ENCODE assay signal across 1 cellular context in the genomic region with DNA sequence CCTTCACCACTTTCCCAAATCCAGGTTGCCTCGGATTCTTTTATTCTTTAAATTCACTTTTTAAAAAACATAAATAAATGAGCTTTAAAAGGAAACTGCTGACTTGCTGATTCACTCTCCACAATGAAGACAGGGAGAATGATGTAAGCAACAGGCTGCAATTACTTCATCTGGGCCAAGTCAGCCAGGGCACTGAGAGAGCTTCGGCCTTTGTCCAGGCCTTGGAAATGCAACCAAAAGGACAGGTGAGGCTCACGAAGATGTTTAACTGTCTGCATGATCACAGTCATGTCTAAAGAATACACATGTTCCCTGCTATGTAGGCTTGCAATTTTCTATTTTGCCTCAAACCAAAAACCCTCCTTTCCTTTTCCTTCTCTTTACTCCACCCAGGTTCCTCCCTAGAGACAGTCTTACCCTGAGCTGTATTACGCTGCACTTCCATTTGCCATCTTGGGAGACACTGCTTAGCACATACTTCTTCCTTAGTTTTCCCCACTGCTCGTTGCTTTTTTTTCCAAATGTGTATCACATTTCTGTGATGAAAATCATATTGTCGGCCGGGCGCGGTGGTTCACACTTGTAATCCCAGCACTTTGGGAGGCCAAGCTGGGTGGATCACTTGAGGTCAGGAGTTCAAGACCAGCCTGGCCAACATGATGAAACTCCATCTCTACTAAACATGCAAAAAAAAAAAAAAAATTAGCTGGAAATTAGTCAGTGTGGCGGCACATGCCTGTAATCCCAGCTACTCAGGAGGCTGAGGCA.
TF ChIP-seq lines count a peak whose summit lies in the region.

No MANE protein-coding gene starts in this region.

TF ChIP-seq in HEK293, 187 proteins besides CTCF, POLR2A, EP300 and RAD21 (continued from another document):
- TF ChIP-seq, protein P1, sequence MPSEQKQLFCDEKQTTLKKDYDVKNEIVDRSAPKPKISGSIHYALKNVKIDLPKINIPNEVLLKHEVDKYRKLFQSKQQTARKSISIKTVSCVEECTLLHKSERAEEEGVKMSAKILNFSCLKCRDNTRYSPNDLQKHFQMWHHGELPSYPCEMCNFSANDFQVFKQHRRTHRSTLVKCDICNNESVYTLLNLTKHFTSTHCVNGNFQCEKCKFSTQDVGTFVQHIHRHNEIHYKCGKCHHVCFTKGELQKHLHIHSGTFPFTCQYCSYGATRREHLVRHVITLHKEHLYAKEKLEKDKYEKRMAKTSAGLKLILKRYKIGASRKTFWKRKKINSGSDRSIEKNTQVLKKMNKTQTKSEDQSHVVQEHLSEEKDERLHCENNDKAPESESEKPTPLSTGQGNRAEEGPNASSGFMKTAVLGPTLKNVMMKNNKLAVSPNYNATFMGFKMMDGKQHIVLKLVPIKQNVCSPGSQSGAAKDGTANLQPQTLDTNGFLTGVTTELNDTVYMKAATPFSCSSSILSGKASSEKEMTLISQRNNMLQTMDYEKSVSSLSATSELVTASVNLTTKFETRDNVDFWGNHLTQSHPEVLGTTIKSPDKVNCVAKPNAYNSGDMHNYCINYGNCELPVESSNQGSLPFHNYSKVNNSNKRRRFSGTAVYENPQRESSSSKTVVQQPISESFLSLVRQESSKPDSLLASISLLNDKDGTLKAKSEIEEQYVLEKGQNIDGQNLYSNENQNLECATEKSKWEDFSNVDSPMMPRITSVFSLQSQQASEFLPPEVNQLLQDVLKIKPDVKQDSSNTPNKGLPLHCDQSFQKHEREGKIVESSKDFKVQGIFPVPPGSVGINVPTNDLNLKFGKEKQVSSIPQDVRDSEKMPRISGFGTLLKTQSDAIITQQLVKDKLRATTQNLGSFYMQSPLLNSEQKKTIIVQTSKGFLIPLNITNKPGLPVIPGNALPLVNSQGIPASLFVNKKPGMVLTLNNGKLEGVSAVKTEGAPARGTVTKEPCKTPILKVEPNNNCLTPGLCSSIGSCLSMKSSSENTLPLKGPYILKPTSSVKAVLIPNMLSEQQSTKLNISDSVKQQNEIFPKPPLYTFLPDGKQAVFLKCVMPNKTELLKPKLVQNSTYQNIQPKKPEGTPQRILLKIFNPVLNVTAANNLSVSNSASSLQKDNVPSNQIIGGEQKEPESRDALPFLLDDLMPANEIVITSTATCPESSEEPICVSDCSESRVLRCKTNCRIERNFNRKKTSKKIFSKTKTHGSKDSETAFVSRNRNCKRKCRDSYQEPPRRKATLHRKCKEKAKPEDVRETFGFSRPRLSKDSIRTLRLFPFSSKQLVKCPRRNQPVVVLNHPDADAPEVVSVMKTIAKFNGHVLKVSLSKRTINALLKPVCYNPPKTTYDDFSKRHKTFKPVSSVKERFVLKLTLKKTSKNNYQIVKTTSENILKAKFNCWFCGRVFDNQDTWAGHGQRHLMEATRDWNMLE (tag by site-specific recombination; conservative IDR thresholded peaks at IDR 0.05; ENCODE audit: low read depth): peak; percentile 47
- no peak for TF ChIP-seq ZNF830 (tag by site-specific recombination; IDR thresholded peaks at IDR 0.05; ENCODE audit: low read depth)
- TF ChIP-seq YY1 (tag by site-specific recombination; IDR thresholded peaks at IDR 0.05): no peak
- no peak for TF ChIP-seq ZNF677 (tag by site-specific recombination; IDR thresholded peaks at IDR 0.05)
- TF ChIP-seq, protein P2, sequence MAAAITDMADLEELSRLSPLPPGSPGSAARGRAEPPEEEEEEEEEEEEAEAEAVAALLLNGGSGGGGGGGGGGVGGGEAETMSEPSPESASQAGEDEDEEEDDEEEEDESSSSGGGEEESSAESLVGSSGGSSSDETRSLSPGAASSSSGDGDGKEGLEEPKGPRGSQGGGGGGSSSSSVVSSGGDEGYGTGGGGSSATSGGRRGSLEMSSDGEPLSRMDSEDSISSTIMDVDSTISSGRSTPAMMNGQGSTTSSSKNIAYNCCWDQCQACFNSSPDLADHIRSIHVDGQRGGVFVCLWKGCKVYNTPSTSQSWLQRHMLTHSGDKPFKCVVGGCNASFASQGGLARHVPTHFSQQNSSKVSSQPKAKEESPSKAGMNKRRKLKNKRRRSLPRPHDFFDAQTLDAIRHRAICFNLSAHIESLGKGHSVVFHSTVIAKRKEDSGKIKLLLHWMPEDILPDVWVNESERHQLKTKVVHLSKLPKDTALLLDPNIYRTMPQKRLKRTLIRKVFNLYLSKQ (tag by site-specific recombination; IDR thresholded peaks at IDR 0.05; ENCODE audit: borderline replicate concordance): no peak
- TF ChIP-seq ZBTB20 (tag by site-specific recombination; IDR thresholded peaks at IDR 0.05): 0 out of 2 replicates have a peak, but pooled peaks have one; percentile 20
- TF ChIP-seq, protein P3, sequence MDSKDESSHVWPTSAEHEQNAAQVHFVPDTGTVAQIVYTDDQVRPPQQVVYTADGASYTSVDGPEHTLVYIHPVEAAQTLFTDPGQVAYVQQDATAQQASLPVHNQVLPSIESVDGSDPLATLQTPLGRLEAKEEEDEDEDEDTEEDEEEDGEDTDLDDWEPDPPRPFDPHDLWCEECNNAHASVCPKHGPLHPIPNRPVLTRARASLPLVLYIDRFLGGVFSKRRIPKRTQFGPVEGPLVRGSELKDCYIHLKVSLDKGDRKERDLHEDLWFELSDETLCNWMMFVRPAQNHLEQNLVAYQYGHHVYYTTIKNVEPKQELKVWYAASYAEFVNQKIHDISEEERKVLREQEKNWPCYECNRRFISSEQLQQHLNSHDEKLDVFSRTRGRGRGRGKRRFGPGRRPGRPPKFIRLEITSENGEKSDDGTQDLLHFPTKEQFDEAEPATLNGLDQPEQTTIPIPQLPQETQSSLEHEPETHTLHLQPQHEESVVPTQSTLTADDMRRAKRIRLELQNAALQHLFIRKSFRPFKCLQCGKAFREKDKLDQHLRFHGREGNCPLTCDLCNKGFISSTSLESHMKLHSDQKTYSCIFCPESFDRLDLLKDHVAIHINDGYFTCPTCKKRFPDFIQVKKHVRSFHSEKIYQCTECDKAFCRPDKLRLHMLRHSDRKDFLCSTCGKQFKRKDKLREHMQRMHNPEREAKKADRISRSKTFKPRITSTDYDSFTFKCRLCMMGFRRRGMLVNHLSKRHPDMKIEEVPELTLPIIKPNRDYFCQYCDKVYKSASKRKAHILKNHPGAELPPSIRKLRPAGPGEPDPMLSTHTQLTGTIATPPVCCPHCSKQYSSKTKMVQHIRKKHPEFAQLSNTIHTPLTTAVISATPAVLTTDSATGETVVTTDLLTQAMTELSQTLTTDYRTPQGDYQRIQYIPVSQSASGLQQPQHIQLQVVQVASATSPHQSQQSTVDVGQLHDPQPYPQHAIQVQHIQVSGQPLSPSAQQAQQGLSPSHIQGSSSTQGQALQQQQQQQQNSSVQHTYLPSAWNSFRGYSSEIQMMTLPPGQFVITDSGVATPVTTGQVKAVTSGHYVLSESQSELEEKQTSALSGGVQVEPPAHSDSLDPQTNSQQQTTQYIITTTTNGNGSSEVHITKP (tag by site-specific recombination; IDR thresholded peaks at IDR 0.05): no peak
- no peak for TF ChIP-seq GLIS2 (tag by site-specific recombination; IDR thresholded peaks at IDR 0.05)
- TF ChIP-seq ZNF670 (tag by site-specific recombination; IDR thresholded peaks at IDR 0.05; ENCODE audit: low read depth): no peak
- no peak for TF ChIP-seq PRDM1 (tag by site-specific recombination; IDR thresholded peaks at IDR 0.05)
- TF ChIP-seq HOXA7 (CRISPR knock-in tag; IDR thresholded peaks at IDR 0.05; ENCODE audit: borderline replicate concordance): no peak
- no peak for TF ChIP-seq ZNF785 (tag by site-specific recombination; IDR thresholded peaks at IDR 0.05)
- TF ChIP-seq, protein P4, sequence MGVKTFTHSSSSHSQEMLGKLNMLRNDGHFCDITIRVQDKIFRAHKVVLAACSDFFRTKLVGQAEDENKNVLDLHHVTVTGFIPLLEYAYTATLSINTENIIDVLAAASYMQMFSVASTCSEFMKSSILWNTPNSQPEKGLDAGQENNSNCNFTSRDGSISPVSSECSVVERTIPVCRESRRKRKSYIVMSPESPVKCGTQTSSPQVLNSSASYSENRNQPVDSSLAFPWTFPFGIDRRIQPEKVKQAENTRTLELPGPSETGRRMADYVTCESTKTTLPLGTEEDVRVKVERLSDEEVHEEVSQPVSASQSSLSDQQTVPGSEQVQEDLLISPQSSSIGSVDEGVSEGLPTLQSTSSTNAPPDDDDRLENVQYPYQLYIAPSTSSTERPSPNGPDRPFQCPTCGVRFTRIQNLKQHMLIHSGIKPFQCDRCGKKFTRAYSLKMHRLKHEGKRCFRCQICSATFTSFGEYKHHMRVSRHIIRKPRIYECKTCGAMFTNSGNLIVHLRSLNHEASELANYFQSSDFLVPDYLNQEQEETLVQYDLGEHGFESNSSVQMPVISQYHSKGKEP (tag by site-specific recombination; IDR thresholded peaks at IDR 0.05): no peak
- peak; percentile 86 for TF ChIP-seq SCRT2 (tag by site-specific recombination; IDR thresholded peaks at IDR 0.05)
